21 cellular contexts compared by ENCODE assay signal in genomic region chr3:119025390-119025789, GRCh38. TPM values are rescaled to one million over a fixed set of nuclear protein-coding genes. Genes with fewer than 3 reads are reported as not detected.
DNase-seq lines count a peak whose midpoint lies in the region; ATAC-seq, FAIRE-seq and TF ChIP-seq lines count a peak whose summit lies in the region.
"Had no signal": no experiment of that assay in that cellular context is flagged by ENCODE, and none has a peak within 500 bp of the region (broad histone marks: within the 10 kb centered on the region; RNA-seq: fewer than 3 reads in every experiment).

No MANE protein-coding gene starts in this region.

- peak overlapping the region; percentile 73 for H3K27ac ChIP-seq in WERI-Rb-1
- H3K27ac ChIP-seq: 22Rv1, BLaER1 had no signal

- intact Hi-C loops in Right ventricle myocardium inferior (cut with DNase I) = no loop called here

- no peak for TF ChIP-seq CTCF in WERI-Rb-1 (IDR thresholded peaks at IDR 0.05; ENCODE audit: low read depth, low read length)

- no peak for ATAC-seq in Right ventricle myocardium inferior
- ATAC-seq: HCT116 had no signal

- DNase-seq in DMS 273 (lab: John Stamatoyannopoulos, UW; ENCODE audit: unreplicated experiment) (peak; percentile 47), DMS 273 treated with DMSO at 0.1 percent for 48 hours (lab: John Stamatoyannopoulos, UW) (no peak), HT1080 (ENCODE audit: low read depth) (peak; percentile 12), WERI-Rb-1 (no peak), inferior parietal cortex (ENCODE audit: extremely low spot score) (peak; percentile 15), Right ventricle myocardium inferior (ENCODE audit: missing footprints) (no peak), NOMO-1 (lab: John Stamatoyannopoulos, UW; ENCODE audit: unreplicated experiment in 2 of 2) (no peak), GM12892 (ENCODE audit: insufficient read length) (no peak)
- DNase-seq: Calu3; CD4-positive, alpha-beta memory T cell; DMS79 treated with DMSO at 0.1 percent for 48 hours; GF-D8; GOT3; H7; HFFc6; KBM-7 had no signal

- no peak for TF ChIP-seq POLR2A in GM12892 (IDR thresholded peaks at IDR 0.05; ENCODE audit: low read depth, low read length)

- H3K27me3 ChIP-seq in WERI-Rb-1 (ENCODE audit: insufficient read depth, low read depth, severe bottlenecking) = no peaks in the 10 kb centered on the region
- H3K27me3 ChIP-seq: BLaER1 had no signal

- no peak overlapping the region for H3K4me3 ChIP-seq in WERI-Rb-1 (ENCODE audit: low read depth, low read length)
- H3K4me3 ChIP-seq: BLaER1 had no signal

- no peaks in the 10 kb centered on the region for H3K36me3 ChIP-seq in WERI-Rb-1
- H3K36me3 ChIP-seq: BLaER1 had no signal

- no peak for FAIRE-seq in GM12892 (lab: Jason Lieb, UNC)

- H3K9me3 ChIP-seq in WERI-Rb-1 (ENCODE audit: severe bottlenecking) = no peaks in the 10 kb centered on the region
- H3K9me3 ChIP-seq: BLaER1 had no signal

RNA-seq across cellular contexts. Expression of gene IGSF11, which starts 9.3 kb away (rescaled TPM):
- not detected in 2 replicates for total RNA-seq in HT1080 (2014; rRNA removed; shearing (Covaris generic))
- 0.02 and 0.05 TPM in 2 replicates for polyA plus RNA-seq in HT1080 (2015; cell fraction: cytosol; rRNA removed)
- 0.06 TPM in 1 of 2 replicates, not detected in the other for polyA plus RNA-seq in HT1080 (2015; cell fraction: nucleus; rRNA removed)
- 3.1 TPM for total RNA-seq in Right ventricle myocardium inferior
- not detected for polyA plus RNA-seq in GM12892 (2012; ENCODE audit: missing spikeins)
- total RNA-seq: A673, HFFc6 had no signal
- polyA plus RNA-seq: CD14-positive monocyte; CD4-positive, alpha-beta memory T cell had no signal

Comparison
In these comparisons a context has a peak if more than half of its experiments do, and no peak if none do; other contexts are left out.
1. DNase-seq: peak in DMS 273 (single experiment), HT1080 (single experiment) and inferior parietal cortex (single experiment); none in DMS 273 treated with DMSO at 0.1 percent for 48 hours (single experiment), WERI-Rb-1 (single experiment), Right ventricle myocardium inferior (single experiment), NOMO-1 (0 of 2) and GM12892 (single experiment).